ENCODE assay signal across 30 cellular contexts in genomic region chr4:99362768-99363167, GRCh38. TPM values are rescaled to one million over a fixed set of nuclear protein-coding genes. Genes with fewer than 3 reads are reported as not detected.
DNase-seq lines count a peak whose midpoint lies in the region; ATAC-seq and TF ChIP-seq lines count a peak whose summit lies in the region.
"Had no signal": no experiment of that assay in that cellular context is flagged by ENCODE, and none has a peak within 500 bp of the region (broad histone marks: within the 10 kb centered on the region; RNA-seq: fewer than 3 reads in every experiment).

No MANE protein-coding gene starts in this region.

- no peak overlapping the region for H3K4me3 Mint-ChIP-seq in activated naive CD8-positive, alpha-beta T cell treated with anti-CD3 and anti-CD28 coated beads for 36 hours
- H3K4me3 Mint-ChIP-seq: activated CD4-positive, alpha-beta T cell treated with anti-CD3 and anti-CD28 coated beads, Interleukin-2, amount 10 ng/mL, durations not matched to agents 24 days and 14 days; effector memory CD8-positive, alpha-beta T cell; naive B cell; stimulated activated naive CD8-positive, alpha-beta T cell treated with anti-CD3 and anti-CD28 coated beads, Interleukin-15, Interleukin-2, amounts not matched to agents 100 ng/mL and 50 ng/mL, for 24 hours had no signal

- peaks cover 14% of the 10 kb centered on the region for H3K27me3 Mint-ChIP-seq in activated naive CD8-positive, alpha-beta T cell treated with anti-CD3 and anti-CD28 coated beads for 36 hours
- H3K27me3 Mint-ChIP-seq: naive B cell had no signal

- peaks cover 3% of the 10 kb centered on the region for H3K4me1 Mint-ChIP-seq in activated naive CD8-positive, alpha-beta T cell treated with anti-CD3 and anti-CD28 coated beads for 36 hours
- H3K4me1 Mint-ChIP-seq: activated CD4-positive, alpha-beta T cell treated with anti-CD3 and anti-CD28 coated beads, Interleukin-2, amount 10 ng/mL, durations not matched to agents 24 days and 14 days; naive B cell had no signal

- H3K27me3 ChIP-seq in adipocyte (replicated peaks; ENCODE audit: control insufficient read depth, insufficient read depth, low read length) (no peaks in the 10 kb centered on the region), left ventricle myocardium inferior (ENCODE audit: low read depth) (no peaks in the 10 kb centered on the region), thoracic aorta (replicated peaks; ENCODE audit: insufficient read depth) (no peaks in the 10 kb centered on the region)
- H3K27me3 ChIP-seq: adrenal gland, BLaER1, colonic mucosa, transverse colon had no signal

- H3K4me1 ChIP-seq in adipocyte (ENCODE audit: control insufficient read depth, insufficient read depth, low read length) (peaks cover 35% of the 10 kb centered on the region), left ventricle myocardium inferior (no peaks in the 10 kb centered on the region), thoracic aorta (ENCODE audit: control insufficient read depth in 1 of 2, low read depth in 2 of 2) (peaks cover 10 to 33% of the 10 kb centered on the region in 2 donors)
- H3K4me1 ChIP-seq: adrenal gland, BLaER1, colonic mucosa had no signal

- H3K4me3 ChIP-seq in adipocyte (ENCODE audit: low read length) (no peak overlapping the region), left ventricle myocardium inferior (no peak overlapping the region), thoracic aorta (no peak overlapping the region), foreskin fibroblast (ENCODE audit: low read depth in 1 of 2, low read length in 2 of 2) (no peak overlapping the region)
- H3K4me3 ChIP-seq: adrenal gland, BLaER1, colonic mucosa, skin epidermis, transverse colon had no signal

- peaks cover 3% of the 10 kb centered on the region for H3K9me3 Mint-ChIP-seq in activated naive CD8-positive, alpha-beta T cell treated with anti-CD3 and anti-CD28 coated beads for 36 hours
- H3K9me3 Mint-ChIP-seq: activated CD4-positive, alpha-beta T cell treated with anti-CD3 and anti-CD28 coated beads, Interleukin-2, amount 10 ng/mL, durations not matched to agents 24 days and 14 days; effector memory CD8-positive, alpha-beta T cell had no signal

- peak overlapping the region; percentile 14 for H3K9ac ChIP-seq in adipocyte (ENCODE audit: low read length)
- H3K9ac ChIP-seq: BLaER1, KMS-11 had no signal

- TF ChIP-seq CTCF in left ventricle myocardium inferior (IDR thresholded peaks at IDR 0.05; ENCODE audit: borderline replicate concordance) = no peak
- TF ChIP-seq CTCF in thoracic aorta (IDR thresholded peaks at IDR 0.05) = no peak
- TF ChIP-seq CTCF in foreskin fibroblast (IDR thresholded peaks at IDR 0.05; ENCODE audit: low read depth, low read length) = no peak

- ATAC-seq in thoracic aorta (ENCODE audit: insufficient number of reproducible peaks, low FRiP score, low read depth) = no peak
- ATAC-seq: effector memory CD8-positive, alpha-beta T cell; PC-3 had no signal

- H3K36me3 ChIP-seq in adipocyte (ENCODE audit: control insufficient read depth, insufficient read depth, low read length, severe bottlenecking) (no peaks in the 10 kb centered on the region), left ventricle myocardium inferior (no peaks in the 10 kb centered on the region), thoracic aorta (no peaks in the 10 kb centered on the region)
- H3K36me3 ChIP-seq: adrenal gland, BLaER1, colonic mucosa, transverse colon had no signal

- intact Hi-C loops in left ventricle myocardium inferior (cut with micrococcal nuclease) = no loop called here

- no peak overlapping the region for H3K27ac Mint-ChIP-seq in activated naive CD8-positive, alpha-beta T cell treated with anti-CD3 and anti-CD28 coated beads for 36 hours
- H3K27ac Mint-ChIP-seq: activated CD4-positive, alpha-beta T cell treated with anti-CD3 and anti-CD28 coated beads, Interleukin-2, amount 10 ng/mL, durations not matched to agents 24 days and 14 days; effector memory CD8-positive, alpha-beta T cell; stimulated activated naive CD8-positive, alpha-beta T cell treated with anti-CD3 and anti-CD28 coated beads, Interleukin-15, Interleukin-2, amounts not matched to agents 100 ng/mL and 50 ng/mL, for 24 hours had no signal

- H3K36me3 Mint-ChIP-seq in activated naive CD8-positive, alpha-beta T cell treated with anti-CD3 and anti-CD28 coated beads for 36 hours = no peaks in the 10 kb centered on the region
- H3K36me3 Mint-ChIP-seq: naive B cell had no signal

- DNase-seq in LHCN-M2 (ENCODE audit: low read depth) (peak; percentile 4), adipocyte (ENCODE audit: low read depth) (no peak), left ventricle myocardium inferior (no peak), thoracic aorta (ENCODE audit: low spot score) (no peak), foreskin fibroblast (no peak), SIG-M5 (lab: John Stamatoyannopoulos, UW) (no peak)
- DNase-seq in activated naive CD8-positive, alpha-beta T cell treated with anti-CD3 and anti-CD28 coated beads for 36 hours = no peak
- DNase-seq: activated CD4-positive, alpha-beta T cell treated with anti-CD3 and anti-CD28 coated beads, Interleukin-2, amount 10 ng/mL, durations not matched to agents 24 days and 14 days; activated naive CD4-positive, alpha-beta T cell; activated T-cell treated with anti-CD3 and anti-CD28 coated beads, Interleukin-2, amount 50 U/mL, for 48 hours; adrenal gland; colonic mucosa; effector memory CD8-positive, alpha-beta T cell; erythroblast; foreskin melanocyte; hippocampal formation; naive B cell; NCI-H1436 treated with DMSO at 0.1 percent for 48 hours; NCI-H446; PC-3; SHP77 treated with DMSO at 0.1 percent for 48 hours; T-helper 9 cell; transverse colon had no signal

- peak overlapping the region; percentile 64 for H3K27ac ChIP-seq in left ventricle myocardium inferior (replicated peaks)
- H3K27ac ChIP-seq in thoracic aorta = peak overlapping the region; percentile 55 to 77
- H3K27ac ChIP-seq: BLaER1, colonic mucosa, KMS-11, VCaP had no signal

- H3K9me3 ChIP-seq in adipocyte (ENCODE audit: control insufficient read depth, low read length) (peaks cover 8% of the 10 kb centered on the region), left ventricle myocardium inferior (replicated peaks) (peaks cover 17% of the 10 kb centered on the region), thoracic aorta (peaks cover 5% of the 10 kb centered on the region)
- H3K9me3 ChIP-seq: adrenal gland, colonic mucosa, transverse colon had no signal

RNA-seq across cellular contexts. Expression of gene ADH1C, which starts 10.2 kb away (rescaled TPM):
- total RNA-seq in LHCN-M2 (2014; rRNA removed) (not detected in 2 replicates), left ventricle myocardium inferior (2.6 TPM), thoracic aorta (1 to 10 TPM; 4.5 to 5.4 TPM)
- not detected for polyA plus RNA-seq in LHCN-M2 (2012)
- total RNA-seq in activated naive CD8-positive, alpha-beta T cell treated with anti-CD3 and anti-CD28 coated beads for 36 hours = not detected
- total RNA-seq: activated CD4-positive, alpha-beta T cell treated with anti-CD3 and anti-CD28 coated beads, Interleukin-2, amount 10 ng/mL, durations not matched to agents 24 days and 14 days; activated CD8-positive, alpha-beta memory T cell treated with anti-CD3 and anti-CD28 coated beads for 36 hours; PC-3; pulmonary artery endothelial cell had no signal

RNA-seq across cellular contexts. Expression of gene ADH1B, which starts 41.6 kb away (rescaled TPM):
- total RNA-seq in LHCN-M2 (2014; rRNA removed) (not detected in 2 replicates), left ventricle myocardium inferior (91.9 TPM), thoracic aorta (1,000 to 10,000 TPM; 1,169 to 1,563 TPM)
- not detected for polyA plus RNA-seq in LHCN-M2 (2012)
- total RNA-seq in activated naive CD8-positive, alpha-beta T cell treated with anti-CD3 and anti-CD28 coated beads for 36 hours = not detected
- total RNA-seq: activated CD4-positive, alpha-beta T cell treated with anti-CD3 and anti-CD28 coated beads, Interleukin-2, amount 10 ng/mL, durations not matched to agents 24 days and 14 days; activated CD8-positive, alpha-beta memory T cell treated with anti-CD3 and anti-CD28 coated beads for 36 hours; PC-3; pulmonary artery endothelial cell had no signal

Comparison
In these comparisons a context has a peak if more than half of its experiments do, and no peak if none do; other contexts are left out.
1. RNA of gene ADH1B, which starts 41.6 kb away (total RNA-seq): 1,169 to 1,563 TPM in thoracic aorta and 91.9 TPM in left ventricle myocardium inferior (single experiment); not detected in LHCN-M2 and not detected in activated naive CD8-positive, alpha-beta T cell treated with anti-CD3 and anti-CD28 coated beads for 36 hours; every median in the first group is over 10 times any median in the second.